ENCODE assay signal across 10 cellular contexts in genomic region chr3:111904376-111905241, GRCh38. TPM values are rescaled to one million over a fixed set of nuclear protein-coding genes. Genes with fewer than 3 reads are reported as not detected.
DNase-seq lines count a peak whose midpoint lies in the region; ATAC-seq and TF ChIP-seq lines count a peak whose summit lies in the region.
"Had no signal": no experiment of that assay in that cellular context is flagged by ENCODE, and none has a peak within 500 bp of the region (broad histone marks: within the 10 kb centered on the region; RNA-seq: fewer than 3 reads in every experiment).

No MANE protein-coding gene starts in this region.

- H3K9me3 ChIP-seq in SJCRH30 (replicated peaks) = no peaks in the 10 kb centered on the region

- H3K27me3 ChIP-seq in kidney epithelial cell (ENCODE audit: control insufficient read depth, insufficient read depth, low read length) (no peaks in the 10 kb centered on the region), SJCRH30 (no peaks in the 10 kb centered on the region)
- H3K27me3 ChIP-seq: BLaER1 had no signal

- no peaks in the 10 kb centered on the region for H3K36me3 ChIP-seq in kidney epithelial cell (ENCODE audit: control insufficient read depth, insufficient read depth, low read length)
- peaks cover 65% of the 10 kb centered on the region for H3K36me3 ChIP-seq in SJCRH30

- intact Hi-C loops in Right ventricle myocardium inferior (cut with DNase I) (no loop called here), cardiac septum (cut with DNase I) (loop anchor here (5.0 kb wide), 2 partner anchors 42 to 167 kb away; no protein-coding TSS in a partner anchor)

- no peak overlapping the region for H3K27ac ChIP-seq in SJCRH30
- H3K27ac ChIP-seq: BLaER1 had no signal

- peak; percentile 88 for ATAC-seq in Right ventricle myocardium inferior
- no peak for ATAC-seq in HG02588 (IDR thresholded peaks at IDR 0.05; ENCODE audit: unreplicated experiment)

- H3K4me3 ChIP-seq in kidney epithelial cell (ENCODE audit: low read depth, low read length) = no peak overlapping the region
- H3K4me3 ChIP-seq in SJCRH30 = no peak overlapping the region
- H3K4me3 ChIP-seq: BLaER1 had no signal

- peak; percentile 9 for TF ChIP-seq CTCF in kidney epithelial cell (IDR thresholded peaks at IDR 0.05; ENCODE audit: insufficient read depth, low read length, poor library complexity, severe bottlenecking)

- no peaks in the 10 kb centered on the region; the same call in 1 of the 2 replicates for H3K4me1 ChIP-seq in SJCRH30
- H3K4me1 ChIP-seq: BLaER1 had no signal

- DNase-seq in Right ventricle myocardium inferior (ENCODE audit: missing footprints) = no peak
- no peak for DNase-seq in cardiac septum (ENCODE audit: low spot score)
- DNase-seq in astrocyte of the hippocampus (ENCODE audit: low read depth, low spot score) = peak; percentile 76
- DNase-seq in kidney epithelial cell (ENCODE audit: low read depth) = peak; percentile 93
- no peak for DNase-seq in GOT3 (lab: John Stamatoyannopoulos, UW)
- no peak for DNase-seq in SJCRH30
- no peak for DNase-seq in stimulated activated CD4-positive, alpha-beta T cell treated with anti-CD3 and anti-CD28 coated beads, Interleukin-4, amount 100 ng/mL, for 24 hours
- DNase-seq: naive B cell had no signal

RNA-seq across cellular contexts. Expression of gene PHLDB2, which starts 45.5 kb away (rescaled TPM):
- total RNA-seq in Right ventricle myocardium inferior (127 TPM), cardiac septum (184 TPM), kidney epithelial cell (57.2 and 57.6 TPM in 2 replicates)
- total RNA-seq in SJCRH30 (2014; rRNA removed; shearing (Covaris generic)) = 93.4 and 102 TPM in 2 replicates

Comparison
In these comparisons a context has a peak if more than half of its experiments do, and no peak if none do; other contexts are left out.
1. DNase-seq: peak in astrocyte of the hippocampus (single experiment) and kidney epithelial cell (single experiment); none in Right ventricle myocardium inferior (single experiment), cardiac septum (single experiment), GOT3 (single experiment), SJCRH30 (0 of 2) and stimulated activated CD4-positive, alpha-beta T cell treated with anti-CD3 and anti-CD28 coated beads, Interleukin-4, amount 100 ng/mL, for 24 hours (single experiment).